In genomic region chr7:351256-351655, GRCh38 we compare ENCODE assay signal across 9 cellular contexts.
A peak's percentile ranks its signal among the peaks of the same experiment; 100 is the strongest.
DNase-seq lines count a peak whose midpoint lies in the region; ATAC-seq and TF ChIP-seq lines count a peak whose summit lies in the region.
"Had no signal": no experiment of that assay in that cellular context is flagged by ENCODE, and none has a peak within 500 bp of the region (broad histone marks: within the 10 kb centered on the region; RNA-seq: fewer than 3 reads in every experiment).

No MANE protein-coding gene starts in this region.

- no peaks in the 10 kb centered on the region for H3K36me3 Mint-ChIP-seq in activated T-helper 1 cell treated with anti-CD3 and anti-CD28 coated beads, Interleukin-12 subunit alpha, Interleukin-12 subunit beta, Interleukin-2, Interleukin-4 antibody, amounts not matched to agents 30 ng/mL and 10 ng/mL and 1 ng/mL, durations not matched to agents 14 hours and 24 hours and 36 hours (ENCODE audit: low read depth)
- peaks cover 3 to 4% of the 10 kb centered on the region in 2 donors for H3K36me3 Mint-ChIP-seq in stimulated activated naive B cell treated with anti-CD40 and anti-IgM and Interleukin-4, amounts not matched to agents 10 μg/mL and 1 μg/mL and 100 μg/mL, for 72 hours

- DNase-seq in activated CD4-positive, CD25-positive, alpha-beta regulatory T cell treated with anti-CD3 and anti-CD28 coated beads, Interleukin-2, amount 50 U/mL, for 72 hours: peak; percentile 41
- DNase-seq in activated T-helper 1 cell treated with anti-CD3 and anti-CD28 coated beads, Interleukin-12 subunit alpha, Interleukin-12 subunit beta, Interleukin-2, Interleukin-4 antibody, amounts not matched to agents 30 ng/mL and 10 ng/mL and 1 ng/mL, durations not matched to agents 14 hours and 24 hours and 36 hours (ENCODE audit: low spot score): peak; percentile 23
- peak in 1 of 3 donors; percentile 59 for DNase-seq in mucosa of descending colon
- DNase-seq in stimulated activated naive B cell treated with anti-CD40 and anti-IgM and Interleukin-4, amounts not matched to agents 10 μg/mL and 1 μg/mL and 100 μg/mL, for 72 hours: no peak
- no peak for DNase-seq in ecto neural progenitor cell (ENCODE audit: low spot score)
- no peak for DNase-seq in NCI-H1436 treated with DMSO at 0.1 percent for 48 hours (lab: John Stamatoyannopoulos, UW)
- DNase-seq in NOMO-1 treated with DMSO at 0.1 percent for 48 hours (lab: John Stamatoyannopoulos, UW; ENCODE audit: unreplicated experiment): no peak
- DNase-seq: left ventricle myocardium inferior had no signal

- ATAC-seq in mucosa of descending colon: peak; percentile 49
- peak; percentile 54 to 60 for ATAC-seq in stimulated activated naive B cell treated with anti-CD40 and anti-IgM and Interleukin-4, amounts not matched to agents 10 μg/mL and 1 μg/mL and 100 μg/mL, for 72 hours (replicated peaks)
- no peak for ATAC-seq in HG03469 (IDR thresholded peaks at IDR 0.05; ENCODE audit: unreplicated experiment)

- no peaks in the 10 kb centered on the region for H3K36me3 ChIP-seq in mucosa of descending colon (ENCODE audit: low read depth)
- H3K36me3 ChIP-seq: left ventricle myocardium inferior had no signal

- no peak for TF ChIP-seq CTCF in mucosa of descending colon (IDR thresholded peaks at IDR 0.05)

- no peak overlapping the region for H3K4me3 ChIP-seq in mucosa of descending colon
- H3K4me3 ChIP-seq: left ventricle myocardium inferior had no signal

- peaks cover 11% of the 10 kb centered on the region for H3K4me1 Mint-ChIP-seq in activated T-helper 1 cell treated with anti-CD3 and anti-CD28 coated beads, Interleukin-12 subunit alpha, Interleukin-12 subunit beta, Interleukin-2, Interleukin-4 antibody, amounts not matched to agents 30 ng/mL and 10 ng/mL and 1 ng/mL, durations not matched to agents 14 hours and 24 hours and 36 hours (ENCODE audit: low read depth)
- H3K4me1 Mint-ChIP-seq in stimulated activated naive B cell treated with anti-CD40 and anti-IgM and Interleukin-4, amounts not matched to agents 10 μg/mL and 1 μg/mL and 100 μg/mL, for 72 hours: peaks cover 0 to 10% of the 10 kb centered on the region in 2 donors

- peaks cover 8% of the 10 kb centered on the region for H3K27me3 Mint-ChIP-seq in activated T-helper 1 cell treated with anti-CD3 and anti-CD28 coated beads, Interleukin-12 subunit alpha, Interleukin-12 subunit beta, Interleukin-2, Interleukin-4 antibody, amounts not matched to agents 30 ng/mL and 10 ng/mL and 1 ng/mL, durations not matched to agents 14 hours and 24 hours and 36 hours (ENCODE audit: insufficient read depth)
- H3K27me3 Mint-ChIP-seq in stimulated activated naive B cell treated with anti-CD40 and anti-IgM and Interleukin-4, amounts not matched to agents 10 μg/mL and 1 μg/mL and 100 μg/mL, for 72 hours: peaks cover 12 to 14% of the 10 kb centered on the region in 2 donors

- H3K27ac Mint-ChIP-seq in activated T-helper 1 cell treated with anti-CD3 and anti-CD28 coated beads, Interleukin-12 subunit alpha, Interleukin-12 subunit beta, Interleukin-2, Interleukin-4 antibody, amounts not matched to agents 30 ng/mL and 10 ng/mL and 1 ng/mL, durations not matched to agents 14 hours and 24 hours and 36 hours: no peak overlapping the region
- H3K27ac Mint-ChIP-seq in stimulated activated naive B cell treated with anti-CD40 and anti-IgM and Interleukin-4, amounts not matched to agents 10 μg/mL and 1 μg/mL and 100 μg/mL, for 72 hours: no peak overlapping the region

- no peak overlapping the region for H3K4me3 Mint-ChIP-seq in activated T-helper 1 cell treated with anti-CD3 and anti-CD28 coated beads, Interleukin-12 subunit alpha, Interleukin-12 subunit beta, Interleukin-2, Interleukin-4 antibody, amounts not matched to agents 30 ng/mL and 10 ng/mL and 1 ng/mL, durations not matched to agents 14 hours and 24 hours and 36 hours
- H3K4me3 Mint-ChIP-seq in stimulated activated naive B cell treated with anti-CD40 and anti-IgM and Interleukin-4, amounts not matched to agents 10 μg/mL and 1 μg/mL and 100 μg/mL, for 72 hours: no peak overlapping the region

- H3K4me1 ChIP-seq in mucosa of descending colon (ENCODE audit: low read depth): no peaks in the 10 kb centered on the region

- H3K9me3 Mint-ChIP-seq in activated T-helper 1 cell treated with anti-CD3 and anti-CD28 coated beads, Interleukin-12 subunit alpha, Interleukin-12 subunit beta, Interleukin-2, Interleukin-4 antibody, amounts not matched to agents 30 ng/mL and 10 ng/mL and 1 ng/mL, durations not matched to agents 14 hours and 24 hours and 36 hours: no peaks in the 10 kb centered on the region
- H3K9me3 Mint-ChIP-seq in stimulated activated naive B cell treated with anti-CD40 and anti-IgM and Interleukin-4, amounts not matched to agents 10 μg/mL and 1 μg/mL and 100 μg/mL, for 72 hours: peaks cover 0 to 2% of the 10 kb centered on the region in 2 donors

- H3K9me3 ChIP-seq in mucosa of descending colon: no peaks in the 10 kb centered on the region
- H3K9me3 ChIP-seq: left ventricle myocardium inferior had no signal

- intact Hi-C loops in activated T-helper 1 cell treated with anti-CD3 and anti-CD28 coated beads, Interleukin-12 subunit alpha, Interleukin-12 subunit beta, Interleukin-2, Interleukin-4 antibody, amounts not matched to agents 30 ng/mL and 10 ng/mL and 1 ng/mL, durations not matched to agents 14 hours and 24 hours and 36 hours (cut with micrococcal nuclease): loop anchor here (1.0 kb wide), 1 partner anchor 9 kb away; no protein-coding TSS in a partner anchor
- intact Hi-C loops in mucosa of descending colon (cut with DNase I, micrococcal nuclease): no loop called here

Comparison
In these comparisons a context has a peak if more than half of its experiments do, and no peak if none do; other contexts are left out.
1. DNase-seq: peak in activated CD4-positive, CD25-positive, alpha-beta regulatory T cell treated with anti-CD3 and anti-CD28 coated beads, Interleukin-2, amount 50 U/mL, for 72 hours (single experiment) and activated T-helper 1 cell treated with anti-CD3 and anti-CD28 coated beads, Interleukin-12 subunit alpha, Interleukin-12 subunit beta, Interleukin-2, Interleukin-4 antibody, amounts not matched to agents 30 ng/mL and 10 ng/mL and 1 ng/mL, durations not matched to agents 14 hours and 24 hours and 36 hours (single experiment); none in stimulated activated naive B cell treated with anti-CD40 and anti-IgM and Interleukin-4, amounts not matched to agents 10 μg/mL and 1 μg/mL and 100 μg/mL, for 72 hours (single experiment), ecto neural progenitor cell (single experiment), NCI-H1436 treated with DMSO at 0.1 percent for 48 hours (single experiment) and NOMO-1 treated with DMSO at 0.1 percent for 48 hours (single experiment).